In genomic region chr3:9399746-9400145, GRCh38 we compare ENCODE assay signal across 2 cellular contexts.
TF ChIP-seq lines count a peak whose summit lies in the region.

No MANE protein-coding gene starts in this region.

TF ChIP-seq in IMR-90, 13 proteins besides CTCF, POLR2A, EP300 and RAD21 (continued from another document):
- no peak for TF ChIP-seq MXI1 (IDR thresholded peaks at IDR 0.05; ENCODE audit: borderline replicate concordance, low read depth, low read length)
- no peak; the same call in 1 of the 2 replicates for TF ChIP-seq CHD1 (IDR thresholded peaks at IDR 0.05; ENCODE audit: low read depth, low read length)
- no peak for TF ChIP-seq RCOR1 (IDR thresholded peaks at IDR 0.05; ENCODE audit: insufficient replicate concordance, low read length)
- TF ChIP-seq, protein P1, sequence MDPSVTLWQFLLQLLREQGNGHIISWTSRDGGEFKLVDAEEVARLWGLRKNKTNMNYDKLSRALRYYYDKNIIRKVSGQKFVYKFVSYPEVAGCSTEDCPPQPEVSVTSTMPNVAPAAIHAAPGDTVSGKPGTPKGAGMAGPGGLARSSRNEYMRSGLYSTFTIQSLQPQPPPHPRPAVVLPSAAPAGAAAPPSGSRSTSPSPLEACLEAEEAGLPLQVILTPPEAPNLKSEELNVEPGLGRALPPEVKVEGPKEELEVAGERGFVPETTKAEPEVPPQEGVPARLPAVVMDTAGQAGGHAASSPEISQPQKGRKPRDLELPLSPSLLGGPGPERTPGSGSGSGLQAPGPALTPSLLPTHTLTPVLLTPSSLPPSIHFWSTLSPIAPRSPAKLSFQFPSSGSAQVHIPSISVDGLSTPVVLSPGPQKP (IDR thresholded peaks at IDR 0.05; ENCODE audit: borderline replicate concordance, low read depth, low read length), result no peak
- no peak for TF ChIP-seq BHLHE40 (IDR thresholded peaks at IDR 0.05; ENCODE audit: low read depth, low read length)

TF ChIP-seq in PFSK-1, 5 proteins besides CTCF, POLR2A, EP300 and RAD21 (continued from another document):
- TF ChIP-seq, protein P2, sequence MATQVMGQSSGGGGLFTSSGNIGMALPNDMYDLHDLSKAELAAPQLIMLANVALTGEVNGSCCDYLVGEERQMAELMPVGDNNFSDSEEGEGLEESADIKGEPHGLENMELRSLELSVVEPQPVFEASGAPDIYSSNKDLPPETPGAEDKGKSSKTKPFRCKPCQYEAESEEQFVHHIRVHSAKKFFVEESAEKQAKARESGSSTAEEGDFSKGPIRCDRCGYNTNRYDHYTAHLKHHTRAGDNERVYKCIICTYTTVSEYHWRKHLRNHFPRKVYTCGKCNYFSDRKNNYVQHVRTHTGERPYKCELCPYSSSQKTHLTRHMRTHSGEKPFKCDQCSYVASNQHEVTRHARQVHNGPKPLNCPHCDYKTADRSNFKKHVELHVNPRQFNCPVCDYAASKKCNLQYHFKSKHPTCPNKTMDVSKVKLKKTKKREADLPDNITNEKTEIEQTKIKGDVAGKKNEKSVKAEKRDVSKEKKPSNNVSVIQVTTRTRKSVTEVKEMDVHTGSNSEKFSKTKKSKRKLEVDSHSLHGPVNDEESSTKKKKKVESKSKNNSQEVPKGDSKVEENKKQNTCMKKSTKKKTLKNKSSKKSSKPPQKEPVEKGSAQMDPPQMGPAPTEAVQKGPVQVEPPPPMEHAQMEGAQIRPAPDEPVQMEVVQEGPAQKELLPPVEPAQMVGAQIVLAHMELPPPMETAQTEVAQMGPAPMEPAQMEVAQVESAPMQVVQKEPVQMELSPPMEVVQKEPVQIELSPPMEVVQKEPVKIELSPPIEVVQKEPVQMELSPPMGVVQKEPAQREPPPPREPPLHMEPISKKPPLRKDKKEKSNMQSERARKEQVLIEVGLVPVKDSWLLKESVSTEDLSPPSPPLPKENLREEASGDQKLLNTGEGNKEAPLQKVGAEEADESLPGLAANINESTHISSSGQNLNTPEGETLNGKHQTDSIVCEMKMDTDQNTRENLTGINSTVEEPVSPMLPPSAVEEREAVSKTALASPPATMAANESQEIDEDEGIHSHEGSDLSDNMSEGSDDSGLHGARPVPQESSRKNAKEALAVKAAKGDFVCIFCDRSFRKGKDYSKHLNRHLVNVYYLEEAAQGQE (IDR thresholded peaks at IDR 0.05; ENCODE audit: insufficient read depth in 1 of 2, low read depth in 2 of 2, low read length in 2 of 2), result 0 out of 4 replicates have a peak, but pooled peaks of 1 of the 2 experiments have one; percentile 19
TF ChIP-seq in PFSK-1: peak in this region for 5.
